ENCODE assay signal across 15 cellular contexts in genomic region chr18:13372405-13372995, GRCh38.
A peak's percentile ranks its signal among the peaks of the same experiment; 100 is the strongest.
DNase-seq lines count a peak whose midpoint lies in the region; ATAC-seq and TF ChIP-seq lines count a peak whose summit lies in the region.
"Had no signal": no experiment of that assay in that cellular context is flagged by ENCODE, and none has a peak within 500 bp of the region (broad histone marks: within the 10 kb centered on the region; RNA-seq: fewer than 3 reads in every experiment).

No MANE protein-coding gene starts in this region.

- ATAC-seq in CD4-positive, alpha-beta T cell (ENCODE audit: poor library complexity), result no peak
- no peak for ATAC-seq in activated T-helper 17 cell treated with anti-CD3 and anti-CD28 coated beads, Interleukin-2, amount 50 U/mL, for 72 hours (replicated peaks)
- peak in 1 of 2 donors; percentile 7 for ATAC-seq in naive B cell (ENCODE audit: low read depth in 2 of 2)
- no peak for ATAC-seq in left colon
- ATAC-seq in HG02981 (IDR thresholded peaks at IDR 0.05; ENCODE audit: unreplicated experiment), result no peak
- ATAC-seq: natural killer cell treated with Interleukin-12 subunit alpha and Interleukin-12 subunit beta and Interleukin-15 and Interleukin-18, amount 100 ng/mL, for 72 hours had no signal

- intact Hi-C loops in CD4-positive, alpha-beta T cell (cut with DNase I, micrococcal nuclease), result loop anchor here (2.0 to 10.0 kb wide), 3 partner anchors 18 to 752 kb away; no protein-coding TSS in a partner anchor
- intact Hi-C loops in left colon (cut with DNase I, micrococcal nuclease), result no loop called here

- CTCF ChIA-PET in CD4-positive, alpha-beta T cell (lab: Charles Lee), result no interaction called here
- CTCF ChIA-PET in RWPE1 (lab: Yijun Ruan, JAX), result no interaction called here

- no peak for TF ChIP-seq CTCF in CD4-positive, alpha-beta T cell (IDR thresholded peaks at IDR 0.05)
- no peak for TF ChIP-seq CTCF in RWPE1 (conservative IDR thresholded peaks at IDR 0.05; ENCODE audit: low read depth)

- no peaks in the 10 kb centered on the region for H3K27me3 Mint-ChIP-seq in CD4-positive, alpha-beta T cell
- no peaks in the 10 kb centered on the region for H3K27me3 Mint-ChIP-seq in activated T-helper 17 cell treated with anti-CD3 and anti-CD28 coated beads, Interleukin-2, amount 50 U/mL, for 72 hours
- peaks cover 0 to 6% (median 0%) of the 10 kb centered on the region in 3 donors for H3K27me3 Mint-ChIP-seq in naive B cell
- H3K27me3 Mint-ChIP-seq: natural killer cell treated with Interleukin-12 subunit alpha and Interleukin-12 subunit beta and Interleukin-15 and Interleukin-18, amount 100 ng/mL, for 72 hours had no signal

- no peaks in the 10 kb centered on the region for H3K9me3 ChIP-seq in CD4-positive, alpha-beta T cell (ENCODE audit: control insufficient read depth, low read length)

- H3K27ac ChIP-seq in CD4-positive, alpha-beta T cell (ENCODE audit: low read depth, low read length), result peak overlapping the region; percentile 22
- H3K27ac ChIP-seq in RWPE1, result no peak overlapping the region
- H3K27ac ChIP-seq: SK-N-MC had no signal

- POLR2A ChIA-PET in CD4-positive, alpha-beta T cell (lab: Charles Lee), result interaction anchor here (0.6 to 1.2 kb wide), 4 partner anchors 9 to 137 kb away, joined by 3 to 5 read pairs (median 3); no protein-coding TSS in a partner anchor
- POLR2A ChIA-PET in RWPE1 (lab: Yijun Ruan, JAX; ENCODE audit: low non-redundant PET), result interaction anchor here (0.6 kb wide), 1 partner anchor 18 kb away, joined by 3 read pairs; no protein-coding TSS in a partner anchor

- no peaks in the 10 kb centered on the region for H3K9me3 Mint-ChIP-seq in CD4-positive, alpha-beta T cell
- H3K9me3 Mint-ChIP-seq in activated T-helper 17 cell treated with anti-CD3 and anti-CD28 coated beads, Interleukin-2, amount 50 U/mL, for 72 hours, result no peaks in the 10 kb centered on the region
- H3K9me3 Mint-ChIP-seq in naive B cell, result no peaks in the 10 kb centered on the region
- H3K9me3 Mint-ChIP-seq: natural killer cell treated with Interleukin-12 subunit alpha and Interleukin-12 subunit beta and Interleukin-15 and Interleukin-18, amount 100 ng/mL, for 72 hours; type B pancreatic cell had no signal

- H3K27me3 ChIP-seq in CD4-positive, alpha-beta T cell (ENCODE audit: control insufficient read depth, insufficient read depth, low read length), result no peaks in the 10 kb centered on the region

- H3K4me1 Mint-ChIP-seq in CD4-positive, alpha-beta T cell (ENCODE audit: low read depth), result peaks cover 78% of the 10 kb centered on the region
- peaks cover 39% of the 10 kb centered on the region for H3K4me1 Mint-ChIP-seq in activated T-helper 17 cell treated with anti-CD3 and anti-CD28 coated beads, Interleukin-2, amount 50 U/mL, for 72 hours
- peaks cover 16 to 27% (median 16%) of the 10 kb centered on the region in 3 donors for H3K4me1 Mint-ChIP-seq in naive B cell

- H3K4me3 Mint-ChIP-seq in CD4-positive, alpha-beta T cell, result peak overlapping the region; percentile 52
- peak overlapping the region; percentile 58 for H3K4me3 Mint-ChIP-seq in activated T-helper 17 cell treated with anti-CD3 and anti-CD28 coated beads, Interleukin-2, amount 50 U/mL, for 72 hours
- peak overlapping the region in 7 of 8 donors; percentile 25 to 72 (median 51) for H3K4me3 Mint-ChIP-seq in naive B cell
- H3K4me3 Mint-ChIP-seq: natural killer cell treated with Interleukin-12 subunit alpha and Interleukin-12 subunit beta and Interleukin-15 and Interleukin-18, amount 100 ng/mL, for 72 hours; type B pancreatic cell had no signal

- H3K36me3 Mint-ChIP-seq in CD4-positive, alpha-beta T cell (ENCODE audit: low read depth), result no peaks in the 10 kb centered on the region
- H3K36me3 Mint-ChIP-seq in activated T-helper 17 cell treated with anti-CD3 and anti-CD28 coated beads, Interleukin-2, amount 50 U/mL, for 72 hours (ENCODE audit: low read depth), result peaks cover 17% of the 10 kb centered on the region
- no peaks in the 10 kb centered on the region for H3K36me3 Mint-ChIP-seq in naive B cell
- H3K36me3 Mint-ChIP-seq: natural killer cell treated with Interleukin-12 subunit alpha and Interleukin-12 subunit beta and Interleukin-15 and Interleukin-18, amount 100 ng/mL, for 72 hours; type B pancreatic cell had no signal

- peak overlapping the region; percentile 92 for H3K27ac Mint-ChIP-seq in CD4-positive, alpha-beta T cell
- peak overlapping the region; percentile 82 for H3K27ac Mint-ChIP-seq in activated T-helper 17 cell treated with anti-CD3 and anti-CD28 coated beads, Interleukin-2, amount 50 U/mL, for 72 hours
- peak overlapping the region in 5 of 6 donors; percentile 16 to 95 (median 65) for H3K27ac Mint-ChIP-seq in naive B cell
- H3K27ac Mint-ChIP-seq: natural killer cell treated with Interleukin-12 subunit alpha and Interleukin-12 subunit beta and Interleukin-15 and Interleukin-18, amount 100 ng/mL, for 72 hours; type B pancreatic cell had no signal

- DNase-seq in NCI-H1694 (lab: John Stamatoyannopoulos, UW), result peak; percentile 7
- DNase-seq in NCI-H1694 treated with DMSO at 0.1 percent for 48 hours (lab: John Stamatoyannopoulos, UW), result no peak
- no peak for DNase-seq in CD4-positive, alpha-beta T cell
- no peak for DNase-seq in naive B cell
- DNase-seq in left colon, result no peak
- no peak for DNase-seq in RWPE1 (ENCODE audit: low spot score)
- DNase-seq: activated CD8-positive, alpha-beta memory T cell treated with anti-CD3 and anti-CD28 coated beads, Interleukin-2, amount 50 U/mL, for 48 hours; anterior cingulate cortex; NCI-H1092 treated with DMSO at 0.1 percent for 48 hours; NCI-H226 had no signal

Comparison
In these comparisons a context has a peak if more than half of its experiments do, and no peak if none do; other contexts are left out.
1. intact Hi-C loops: an anchor here in CD4-positive, alpha-beta T cell (2.0 to 10.0 kb wide); none called in left colon.